In genomic region chr15:71296032-71296686, GRCh38 we compare ENCODE assay signal across 12 cellular contexts.
A peak's percentile ranks its signal among the peaks of the same experiment; 100 is the strongest.
DNase-seq lines count a peak whose midpoint lies in the region; TF ChIP-seq lines count a peak whose summit lies in the region.
"Had no signal": no experiment of that assay in that cellular context is flagged by ENCODE, and none has a peak within 500 bp of the region (broad histone marks: within the 10 kb centered on the region; RNA-seq: fewer than 3 reads in every experiment).

No MANE protein-coding gene starts in this region.

- 51 to 59% methylated on average over 10 of the region's 10 CpGs for WGBS in esophagus, 2 donors

- no peaks in the 10 kb centered on the region for H4K20me1 ChIP-seq in BLaER1 treated with 17β-estradiol and CSF1 and Interleukin-3, amounts not matched to agents 10 nM and 100 nM
- H4K20me1 ChIP-seq in osteoblast (ENCODE audit: insufficient read depth, low read length) = no peaks in the 10 kb centered on the region

- DNase-seq in RKO (ENCODE audit: low spot score) (peak; percentile 43), osteoblast (ENCODE audit: insufficient read length, low spot score, missing footprints) (no peak), nucleus accumbens (lab: John Stamatoyannopoulos, UW) (no peak), SJCRH30 (no peak), NCI-H1417 (lab: John Stamatoyannopoulos, UW) (no peak)
- DNase-seq in stimulated activated CD4-positive, alpha-beta T cell treated with anti-CD3 and anti-CD28 coated beads, Interleukin-15, amount 100 ng/mL, for 24 hours = no peak
- DNase-seq: CD4-positive, alpha-beta T cell; left ventricle myocardium superior; NCI-H187; stimulated activated naive B cell treated with anti-CD40 and anti-IgM and Interleukin-4, amounts not matched to agents 10 μg/mL and 1 μg/mL and 100 μg/mL, for 72 hours had no signal

- H3K27ac ChIP-seq in BLaER1 treated with 17β-estradiol and CSF1 and Interleukin-3, amounts not matched to agents 10 nM and 100 nM = peak overlapping the region in 9 of 11 experiments; percentile 17 to 93 (median 80); a peak in 17 of 22 replicates
- H3K27ac ChIP-seq in esophagus (ENCODE audit: low read depth in 2 of 2, low read length in 1 of 2) (peak overlapping the region; percentile 56 to 63), osteoblast (ENCODE audit: low read depth, low read length) (peak overlapping the region; percentile 99), SJCRH30 (no peak overlapping the region)

- no peaks in the 10 kb centered on the region for H3K36me3 ChIP-seq in BLaER1 treated with 17β-estradiol and CSF1 and Interleukin-3, amounts not matched to agents 10 nM and 100 nM
- H3K36me3 ChIP-seq in esophagus (ENCODE audit: control insufficient read depth in 2 of 2, insufficient read depth in 2 of 2, low read length in 1 of 2) (no peaks in the 10 kb centered on the region), osteoblast (ENCODE audit: insufficient read depth, low read length) (no peaks in the 10 kb centered on the region), SJCRH30 (no peaks in the 10 kb centered on the region)

- no peaks in the 10 kb centered on the region for H3K27me3 ChIP-seq in BLaER1 treated with 17β-estradiol and CSF1 and Interleukin-3, amounts not matched to agents 10 nM and 100 nM
- H3K27me3 ChIP-seq in esophagus (ENCODE audit: control insufficient read depth in 1 of 2, insufficient read depth in 2 of 2, low read length in 2 of 2) (no peaks in the 10 kb centered on the region), osteoblast (ENCODE audit: insufficient read depth, low read length) (no peaks in the 10 kb centered on the region), SJCRH30 (no peaks in the 10 kb centered on the region)

- peaks cover 18 to 62% (median 49%) of the 10 kb centered on the region in 10 experiments for H3K4me1 ChIP-seq in BLaER1 treated with 17β-estradiol and CSF1 and Interleukin-3, amounts not matched to agents 10 nM and 100 nM
- H3K4me1 ChIP-seq in esophagus (ENCODE audit: control insufficient read depth in 2 of 2, insufficient read depth in 2 of 2, low read length in 1 of 2) = peaks cover 0 to 5% of the 10 kb centered on the region in 2 donors
- H3K4me1 ChIP-seq in osteoblast (ENCODE audit: insufficient read depth, low read length) = peaks cover 31% of the 10 kb centered on the region
- H3K4me1 ChIP-seq in SJCRH30 = peaks cover 29% of the 10 kb centered on the region

- no peak overlapping the region for H2AFZ ChIP-seq in osteoblast (ENCODE audit: low read length)

- H3K4me2 ChIP-seq in BLaER1 treated with 17β-estradiol and CSF1 and Interleukin-3, amounts not matched to agents 10 nM and 100 nM = peak overlapping the region; percentile 54 to 86 (median 71); a peak in 21 of 22 replicates
- H3K4me2 ChIP-seq in osteoblast (ENCODE audit: insufficient read depth, low read length) = peak overlapping the region; percentile 35

- no peaks in the 10 kb centered on the region for H3K9me3 ChIP-seq in BLaER1 treated with 17β-estradiol and CSF1 and Interleukin-3, amounts not matched to agents 10 nM and 100 nM (replicated peaks in 1 of 11)
- H3K9me3 ChIP-seq in esophagus (ENCODE audit: control insufficient read depth in 2 of 2, insufficient read depth in 1 of 2, low read depth in 1 of 2, low read length in 1 of 2) = no peaks in the 10 kb centered on the region
- H3K9me3 ChIP-seq in osteoblast (ENCODE audit: low read depth, low read length) = no peaks in the 10 kb centered on the region
- H3K9me3 ChIP-seq in SJCRH30 (replicated peaks) = no peaks in the 10 kb centered on the region

- peak overlapping the region in 6 of 11 experiments; percentile 14 to 64 (median 41); a peak in 8 of 22 replicates for H3K9ac ChIP-seq in BLaER1 treated with 17β-estradiol and CSF1 and Interleukin-3, amounts not matched to agents 10 nM and 100 nM

- H3K4me3 ChIP-seq in BLaER1 treated with 17β-estradiol and CSF1 and Interleukin-3, amounts not matched to agents 10 nM and 100 nM = no peak overlapping the region
- H3K4me3 ChIP-seq in esophagus (ENCODE audit: low read depth in 1 of 2, low read length in 2 of 2) (no peak overlapping the region), osteoblast (ENCODE audit: insufficient read depth, low read length) (no peak overlapping the region), SJCRH30 (no peak overlapping the region)

- H3K79me2 ChIP-seq in osteoblast (ENCODE audit: insufficient read depth, low read length) = no peaks in the 10 kb centered on the region

- TF ChIP-seq CTCF in osteoblast (IDR thresholded peaks at IDR 0.05; ENCODE audit: extremely low read depth, low read depth, low read length) = no peak
